Comparison of ENCODE assay signal across 20 cellular contexts in the genomic region with DNA sequence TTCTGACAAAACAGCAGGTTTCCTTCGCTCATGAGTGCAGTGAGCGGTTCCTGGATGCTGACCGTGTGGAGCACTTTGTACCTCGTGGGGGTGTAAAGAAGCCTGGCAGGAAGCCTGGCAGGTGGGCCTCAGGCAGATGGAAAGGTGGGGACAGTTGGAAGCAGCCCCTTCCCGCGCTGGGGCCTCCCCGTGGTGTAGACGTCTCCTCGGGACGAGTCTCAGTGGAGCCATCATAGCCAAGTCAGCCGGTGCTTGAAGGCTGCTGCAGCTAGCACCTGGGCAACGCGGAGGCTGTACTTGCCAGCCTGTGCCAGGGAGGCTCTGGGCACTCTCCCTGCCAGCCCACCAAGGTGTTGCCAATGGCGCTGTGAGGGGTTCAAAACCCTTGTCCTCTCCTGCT.
"Had no signal": no experiment of that assay in that cellular context is flagged by ENCODE, and none has a peak within 500 bp of the region (broad histone marks: within the 10 kb centered on the region; RNA-seq: fewer than 3 reads in every experiment).

No MANE protein-coding gene starts in this region.

- H3K9me3 ChIP-seq: heart right ventricle, left ventricle myocardium inferior, neutrophil, tibial artery, upper lobe of left lung, vagina had no signal

- ATAC-seq: esophagus mucosa; heart right ventricle; naive thymus-derived CD4-positive, alpha-beta T cell; right cardiac atrium; stimulated activated memory B cell treated with anti-CD40 and anti-IgM and Interleukin-4, amounts not matched to agents 10 μg/mL and 1 μg/mL and 100 μg/mL, for 72 hours had no signal

- H3K27me3 ChIP-seq: dorsolateral prefrontal cortex, neutrophil, upper lobe of left lung, vagina had no signal

- H3K36me3 ChIP-seq: heart right ventricle, left ventricle myocardium inferior, tibial artery, upper lobe of left lung, vagina had no signal

- H3K27me3 Mint-ChIP-seq: stimulated activated naive CD8-positive, alpha-beta T cell treated with anti-CD3 and anti-CD28 coated beads, Interleukin-15, Interleukin-2, amounts not matched to agents 100 ng/mL and 50 ng/mL, for 24 hours had no signal

- H3K4me1 Mint-ChIP-seq: stimulated activated memory B cell treated with anti-CD40 and anti-IgM and Interleukin-4, amounts not matched to agents 10 μg/mL and 1 μg/mL and 100 μg/mL, for 72 hours had no signal

- H3K27ac Mint-ChIP-seq: naive thymus-derived CD4-positive, alpha-beta T cell; nephron progenitor cell; stimulated activated memory B cell treated with anti-CD40 and anti-IgM and Interleukin-4, amounts not matched to agents 10 μg/mL and 1 μg/mL and 100 μg/mL, for 72 hours had no signal

- H3K4me1 ChIP-seq: heart right ventricle, left ventricle myocardium inferior, tibial artery, upper lobe of left lung, vagina had no signal

- H3K4me3 ChIP-seq: dorsolateral prefrontal cortex, heart right ventricle, left ventricle myocardium inferior, lung, tibial artery, upper lobe of left lung, vagina had no signal

- DNase-seq: cortex of kidney; effector CD8-positive, alpha-beta T cell; heart right ventricle; left ventricle myocardium inferior; mesenchymal stem cell; naive thymus-derived CD4-positive, alpha-beta T cell; nephron progenitor cell; right cardiac atrium; small intestine; stimulated activated CD4-positive, alpha-beta T cell treated with anti-CD3 and anti-CD28 coated beads, Interleukin-2, amount 100 ng/mL, for 48 hours; stimulated activated CD8-positive, alpha-beta memory T cell treated with anti-CD3 and anti-CD28 coated beads, Interleukin-4, amount 100 ng/mL, for 48 hours; tibial artery; upper lobe of left lung had no signal

- H3K9me3 Mint-ChIP-seq: naive thymus-derived CD4-positive, alpha-beta T cell; nephron progenitor cell; stimulated activated naive CD8-positive, alpha-beta T cell treated with anti-CD3 and anti-CD28 coated beads, Interleukin-15, Interleukin-2, amounts not matched to agents 100 ng/mL and 50 ng/mL, for 24 hours had no signal

- H3K4me3 Mint-ChIP-seq: naive thymus-derived CD4-positive, alpha-beta T cell; nephron progenitor cell; stimulated activated memory B cell treated with anti-CD40 and anti-IgM and Interleukin-4, amounts not matched to agents 10 μg/mL and 1 μg/mL and 100 μg/mL, for 72 hours; stimulated activated naive CD8-positive, alpha-beta T cell treated with anti-CD3 and anti-CD28 coated beads, Interleukin-15, Interleukin-2, amounts not matched to agents 100 ng/mL and 50 ng/mL, for 24 hours had no signal

- H3K27ac ChIP-seq: heart right ventricle, left ventricle myocardium inferior, neutrophil, tibial artery, upper lobe of left lung, vagina had no signal

- H3K36me3 Mint-ChIP-seq: stimulated activated memory B cell treated with anti-CD40 and anti-IgM and Interleukin-4, amounts not matched to agents 10 μg/mL and 1 μg/mL and 100 μg/mL, for 72 hours had no signal
